7 cellular contexts compared by ENCODE assay signal in genomic region chr14:73771848-73772705, GRCh38. TPM values are rescaled to one million over a fixed set of nuclear protein-coding genes. Genes with fewer than 3 reads are reported as not detected.
DNase-seq lines count a peak whose midpoint lies in the region; ATAC-seq and TF ChIP-seq lines count a peak whose summit lies in the region.

No MANE protein-coding gene starts in this region.

- no peaks in the 10 kb centered on the region for H3K27me3 Mint-ChIP-seq in activated CD4-positive, alpha-beta T cell treated with anti-CD3 and anti-CD28 coated beads, Interleukin-2, amount 10 ng/mL, durations not matched to agents 7 days and 5 days

- H3K27me3 ChIP-seq in duodenal mucosa (ENCODE audit: control insufficient read depth in 1 of 2, insufficient read depth in 2 of 2, low read length in 2 of 2) (no peaks in the 10 kb centered on the region), muscle layer of colon (ENCODE audit: control insufficient read depth in 1 of 2, insufficient read depth in 2 of 2, low read length in 2 of 2) (no peaks in the 10 kb centered on the region), thoracic aorta (replicated peaks; ENCODE audit: insufficient read depth) (no peaks in the 10 kb centered on the region)

- peak overlapping the region; percentile 27 to 34 for H3K4me3 ChIP-seq in duodenal mucosa (ENCODE audit: low read depth in 1 of 2, low read length in 2 of 2)
- peak overlapping the region in 1 of 2 donors; percentile 4 for H3K4me3 ChIP-seq in muscle layer of colon (ENCODE audit: low read depth in 1 of 2, low read length in 2 of 2)
- H3K4me3 ChIP-seq in thoracic aorta: peak overlapping the region; percentile 40

- H3K27ac ChIP-seq in duodenal mucosa (ENCODE audit: low read depth, low read length) (peak overlapping the region; percentile 56), muscle layer of colon (ENCODE audit: low read depth, low read length) (peak overlapping the region; percentile 79), thoracic aorta (peak overlapping the region; percentile 74 to 80)

- H3K36me3 ChIP-seq in duodenal mucosa (ENCODE audit: control insufficient read depth in 1 of 2, insufficient read depth in 2 of 2, low read length in 2 of 2) (no peaks in the 10 kb centered on the region), muscle layer of colon (ENCODE audit: insufficient read depth, low read length) (no peaks in the 10 kb centered on the region), thoracic aorta (no peaks in the 10 kb centered on the region)

- no peak for TF ChIP-seq CTCF in thoracic aorta (IDR thresholded peaks at IDR 0.05)

- peak overlapping the region; percentile 26 to 77 for H3K9ac ChIP-seq in duodenal mucosa (ENCODE audit: low read depth in 1 of 2, low read length in 2 of 2)
- peak overlapping the region; percentile 2 for H3K9ac ChIP-seq in muscle layer of colon (ENCODE audit: low read length)

- H3K9me3 Mint-ChIP-seq in activated CD4-positive, alpha-beta T cell treated with anti-CD3 and anti-CD28 coated beads, Interleukin-2, amount 10 ng/mL, durations not matched to agents 7 days and 5 days: no peaks in the 10 kb centered on the region

- DNase-seq in NCI-H2081 (lab: John Stamatoyannopoulos, UW): peak; percentile 68 to 87
- DNase-seq in activated CD4-positive, alpha-beta T cell treated with anti-CD3 and anti-CD28 coated beads, Interleukin-2, amount 10 ng/mL, durations not matched to agents 7 days and 5 days: peak; percentile 68
- no peak for DNase-seq in thoracic aorta (ENCODE audit: low spot score)

- CTCF ChIA-PET in activated CD4-positive, alpha-beta T cell treated with anti-CD3 and anti-CD28 coated beads, Interleukin-2, amount 10 ng/mL, durations not matched to agents 7 days and 5 days (lab: Charles Lee): interaction anchor here (0.5 to 2.4 kb wide), 8 partner anchors 8 to 300 kb away, joined by 3 to 8 read pairs (median 4); a partner anchor contains a TSS

- H3K4me1 ChIP-seq in duodenal mucosa (ENCODE audit: control insufficient read depth in 1 of 2, insufficient read depth in 2 of 2, low read length in 2 of 2) (peaks cover 57 to 69% of the 10 kb centered on the region in 2 donors), muscle layer of colon (ENCODE audit: insufficient read depth, low read length) (peaks cover 78% of the 10 kb centered on the region), thoracic aorta (ENCODE audit: control insufficient read depth in 1 of 2, low read depth in 2 of 2) (peaks cover 57 to 79% of the 10 kb centered on the region in 2 donors)

- peaks cover 72% of the 10 kb centered on the region for H3K4me1 Mint-ChIP-seq in activated CD4-positive, alpha-beta T cell treated with anti-CD3 and anti-CD28 coated beads, Interleukin-2, amount 10 ng/mL, durations not matched to agents 7 days and 5 days

- ATAC-seq in GM18519 (IDR thresholded peaks at IDR 0.05; ENCODE audit: low FRiP score, unreplicated experiment) (peak; percentile 42), HG02759 (IDR thresholded peaks at IDR 0.05; ENCODE audit: unreplicated experiment) (peak; percentile 59), thoracic aorta (ENCODE audit: insufficient number of reproducible peaks, low FRiP score, low read depth) (peak; percentile 26)

- peak overlapping the region; percentile 42 for H3K4me3 Mint-ChIP-seq in activated CD4-positive, alpha-beta T cell treated with anti-CD3 and anti-CD28 coated beads, Interleukin-2, amount 10 ng/mL, durations not matched to agents 7 days and 5 days

- H3K27ac Mint-ChIP-seq in activated CD4-positive, alpha-beta T cell treated with anti-CD3 and anti-CD28 coated beads, Interleukin-2, amount 10 ng/mL, durations not matched to agents 7 days and 5 days: peak overlapping the region; percentile 88

- POLR2A ChIA-PET in activated CD4-positive, alpha-beta T cell treated with anti-CD3 and anti-CD28 coated beads, Interleukin-2, amount 10 ng/mL, durations not matched to agents 7 days and 5 days (lab: Charles Lee): interaction anchor here (1.0 to 2.2 kb wide), 3 partner anchors 13 to 52 kb away, joined by 4 to 14 read pairs (median 5); a partner anchor contains a TSS

- H3K9me3 ChIP-seq in duodenal mucosa (ENCODE audit: control insufficient read depth in 1 of 2, low read length in 2 of 2) (no peaks in the 10 kb centered on the region), muscle layer of colon (ENCODE audit: low read length) (no peaks in the 10 kb centered on the region), thoracic aorta (no peaks in the 10 kb centered on the region)

- peaks cover 12% of the 10 kb centered on the region for H3K36me3 Mint-ChIP-seq in activated CD4-positive, alpha-beta T cell treated with anti-CD3 and anti-CD28 coated beads, Interleukin-2, amount 10 ng/mL, durations not matched to agents 7 days and 5 days (ENCODE audit: low read depth)

RNA-seq across cellular contexts. Expression of gene PNMA1, which starts 57.9 kb away (rescaled TPM):
- 10 to 100 TPM; 23.3 to 25.9 TPM for total RNA-seq in activated CD4-positive, alpha-beta T cell treated with anti-CD3 and anti-CD28 coated beads, Interleukin-2, amount 10 ng/mL, durations not matched to agents 7 days and 5 days
- 10 to 100 TPM; 27.3 to 37.4 TPM for total RNA-seq in thoracic aorta
